9 cellular contexts compared by ENCODE assay signal in the genomic region with DNA sequence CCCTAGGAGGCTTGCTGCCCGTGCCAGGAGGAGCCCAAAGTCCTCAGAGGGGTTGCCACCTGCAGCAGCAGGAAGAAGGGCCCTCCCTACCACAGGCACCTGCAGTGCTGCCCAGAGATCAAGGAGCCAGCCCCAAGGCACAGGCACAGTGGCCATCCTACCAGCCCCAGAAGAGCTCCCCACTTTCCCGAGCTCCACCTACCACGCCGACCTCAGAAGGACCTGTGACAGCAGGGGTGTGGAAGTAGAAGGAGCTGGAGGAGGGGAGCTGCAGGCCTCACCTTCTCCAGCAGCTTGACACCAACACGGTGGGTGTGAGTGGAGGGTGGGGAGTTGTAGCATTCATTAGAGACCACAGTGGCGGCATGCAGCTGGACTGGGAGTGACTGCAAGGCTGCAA.
"Had no signal": no experiment of that assay in that cellular context is flagged by ENCODE, and none has a peak within 500 bp of the region (broad histone marks: within the 10 kb centered on the region; RNA-seq: fewer than 3 reads in every experiment).

No MANE protein-coding gene starts in this region.

- H3K4me3 ChIP-seq: GM23248, HAP-1 had no signal

- ATAC-seq: HCT116 had no signal

- FAIRE-seq: HTR-8/SVneo had no signal

- DNase-seq: GM23248, GOT3, H7, HFFc6, IMR-90, KBM-7 had no signal

- H2AFZ ChIP-seq: GM23248 had no signal

- H3K27ac ChIP-seq: GM23248 had no signal

- H3K9ac ChIP-seq: GM23248 had no signal

- H3K4me1 ChIP-seq: HAP-1 had no signal

- H3K36me3 ChIP-seq: HAP-1 had no signal
